ENCODE assay signal across 10 cellular contexts in genomic region chr11:9250139-9250582, GRCh38.
A peak's percentile ranks its signal among the peaks of the same experiment; 100 is the strongest.
DNase-seq lines count a peak whose midpoint lies in the region; ATAC-seq and TF ChIP-seq lines count a peak whose summit lies in the region.
"Had no signal": no experiment of that assay in that cellular context is flagged by ENCODE, and none has a peak within 500 bp of the region (broad histone marks: within the 10 kb centered on the region; RNA-seq: fewer than 3 reads in every experiment).

No MANE protein-coding gene starts in this region.

- H3K4me3 ChIP-seq in GM12865 (ENCODE audit: low read depth, low read length) (0 out of 2 replicates have a peak overlapping the region, but pooled peaks have one; percentile 6), HUES48 (ENCODE audit: low read depth, low read length) (no peak overlapping the region)

- H3K4me1 ChIP-seq in HUES48 (ENCODE audit: control insufficient read depth, insufficient read depth, low read length): no peaks in the 10 kb centered on the region

- peak overlapping the region; percentile 36 for H3K27ac ChIP-seq in HUES48 (ENCODE audit: low read depth, low read length)
- H3K27ac ChIP-seq: epithelial cell of prostate, HL-60 had no signal

- no peaks in the 10 kb centered on the region for H3K9me3 ChIP-seq in HUES48 (ENCODE audit: control insufficient read depth, insufficient read depth, low read length)

- H3K27me3 ChIP-seq in HUES48 (ENCODE audit: control insufficient read depth, insufficient read depth, low read length): no peaks in the 10 kb centered on the region

- ATAC-seq in GM21381 (IDR thresholded peaks at IDR 0.05; ENCODE audit: unreplicated experiment): peak; percentile 83

- H3K9ac ChIP-seq in HUES48 (ENCODE audit: low read depth, low read length): no peak overlapping the region

- no peaks in the 10 kb centered on the region for H3K36me3 ChIP-seq in HUES48 (ENCODE audit: control insufficient read depth, insufficient read depth, low read length)

- no peak for TF ChIP-seq CTCF in GM12865 (IDR thresholded peaks at IDR 0.05; ENCODE audit: insufficient read depth, low read depth, low read length, missing control alignments)

- peak; percentile 82 for DNase-seq in GM12865 (ENCODE audit: low read depth)
- DNase-seq in amniotic epithelial cell (ENCODE audit: low read depth): peak; percentile 74
- no peak for DNase-seq in DMS153 treated with DMSO at 0.1 percent for 48 hours (lab: John Stamatoyannopoulos, UW; ENCODE audit: unreplicated experiment)
- DNase-seq in 8988T: no peak
- no peak for DNase-seq in NCI-H2029 (lab: John Stamatoyannopoulos, UW)
- no peak for DNase-seq in putamen (ENCODE audit: low spot score)

Comparison
In these comparisons a context has a peak if more than half of its experiments do, and no peak if none do; other contexts are left out.
1. DNase-seq: peak in GM12865 (single experiment) and amniotic epithelial cell (single experiment); none in DMS153 treated with DMSO at 0.1 percent for 48 hours (single experiment), 8988T (single experiment), NCI-H2029 (single experiment) and putamen (single experiment).